1 cellular context compared by ENCODE assay signal in the genomic region with DNA sequence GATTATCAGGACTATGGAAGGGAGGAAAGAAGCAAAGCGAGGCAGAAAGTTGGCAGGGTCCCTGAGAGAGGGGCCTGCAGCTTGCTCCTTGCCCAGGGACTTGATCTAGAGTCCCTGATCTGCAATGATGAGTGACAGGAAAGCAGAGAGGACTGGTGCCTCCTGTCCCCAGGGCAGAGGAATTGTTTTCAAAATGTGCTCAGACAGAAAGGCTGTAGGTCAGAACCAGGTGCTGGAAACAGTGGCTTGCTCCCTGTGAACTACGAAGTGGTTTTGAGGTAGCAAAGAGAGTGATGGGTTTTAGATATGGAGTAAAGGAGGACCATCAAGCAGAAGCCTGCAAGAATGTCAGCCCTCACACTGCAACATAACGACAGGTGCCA.
TF ChIP-seq lines count a peak whose summit lies in the region.

No MANE protein-coding gene starts in this region.

TF ChIP-seq in HepG2, 621 proteins besides CTCF, POLR2A, EP300 and RAD21 (continued from another document):
- no peak for TF ChIP-seq ZNF496 (CRISPR knock-in tag; IDR thresholded peaks at IDR 0.05; ENCODE audit: insufficient replicate concordance)
- no peak for TF ChIP-seq KAT2B (IDR thresholded peaks at IDR 0.05; ENCODE audit: borderline replicate concordance, low read depth, low read length)
- TF ChIP-seq JARID2 (CRISPR knock-in tag; IDR thresholded peaks at IDR 0.05; ENCODE audit: insufficient replicate concordance): no peak
- no peak for TF ChIP-seq ZSCAN29 (CRISPR knock-in tag; conservative IDR thresholded peaks at IDR 0.05)
- no peak for TF ChIP-seq TBX3 (IDR thresholded peaks at IDR 0.05; ENCODE audit: borderline replicate concordance)
- TF ChIP-seq CHD2 (IDR thresholded peaks at IDR 0.05; ENCODE audit: low read depth, low read length): no peak
- TF ChIP-seq HNF1A (IDR thresholded peaks at IDR 0.05; ENCODE audit: low read depth): no peak
- TF ChIP-seq HNF1A (CRISPR knock-in tag; IDR thresholded peaks at IDR 0.05; ENCODE audit: borderline replicate concordance): no peak
- TF ChIP-seq PHF20 (CRISPR knock-in tag; IDR thresholded peaks at IDR 0.05): no peak
